In the genomic region with DNA sequence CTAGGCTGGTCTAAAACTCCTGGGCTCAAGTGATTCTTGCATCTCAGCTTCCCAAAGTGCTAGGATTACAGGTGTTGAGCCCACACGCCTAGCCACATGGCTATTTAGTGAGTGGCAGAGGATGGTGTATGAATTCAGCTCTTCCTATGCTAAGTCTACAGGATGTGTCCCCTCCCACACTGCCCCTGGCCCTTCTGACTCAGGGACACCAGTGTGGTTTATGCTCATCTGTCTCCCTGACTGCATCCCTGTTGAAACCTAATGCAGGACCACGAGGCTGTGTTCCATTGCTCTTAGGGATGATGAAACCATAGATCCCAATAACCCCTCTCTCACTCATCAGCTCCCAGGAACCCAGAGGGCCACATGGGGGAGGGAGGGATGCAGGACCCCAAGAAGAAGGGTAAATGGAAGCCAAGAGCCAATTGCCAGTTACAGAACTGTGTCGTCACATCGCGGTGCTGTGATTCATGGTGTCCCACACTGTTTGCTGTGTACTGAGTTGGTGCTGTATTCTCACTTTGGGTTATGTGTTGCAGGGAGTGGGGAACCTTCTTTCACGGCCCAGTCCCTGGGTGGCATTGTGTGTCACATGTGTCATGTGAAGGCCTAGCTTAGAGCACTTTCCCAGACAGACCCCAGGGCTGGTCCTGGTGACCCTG, we compare ENCODE assay signal across 24 cellular contexts.
DNase-seq lines count a peak whose midpoint lies in the region; ATAC-seq and TF ChIP-seq lines count a peak whose summit lies in the region.
"Had no signal": no experiment of that assay in that cellular context is flagged by ENCODE, and none has a peak within 500 bp of the region (broad histone marks: within the 10 kb centered on the region; RNA-seq: fewer than 3 reads in every experiment).

No MANE protein-coding gene starts in this region.

- H3K4me1 ChIP-seq in endodermal cell (ENCODE audit: control insufficient read depth, insufficient read depth, low read length): peaks cover 5% of the 10 kb centered on the region
- no peaks in the 10 kb centered on the region for H3K4me1 ChIP-seq in OCI-LY7 (ENCODE audit: insufficient read depth, low read length, poor library complexity, severe bottlenecking)
- H3K4me1 ChIP-seq: Peyer's patch had no signal

- no TSS peak for BruUV-seq in OCI-LY7 (replicated peaks; lab: Mats Ljungman, UMichigan)

- H3K4me3 ChIP-seq in endodermal cell (ENCODE audit: low read length) (no peak overlapping the region), OCI-LY7 (ENCODE audit: low read depth, low read length, poor library complexity, severe bottlenecking) (no peak overlapping the region)
- H3K4me3 ChIP-seq: gastroesophageal sphincter, Peyer's patch, tibial nerve had no signal

- 91 to 93% methylated on average over 4 to 6 of the region's 6 CpGs for WGBS in endodermal cell (ENCODE audit: insufficient coverage in 1 of 2, insufficient read length in 1 of 2), 2 experiments

- TF ChIP-seq CTCF in activated CD8-positive, alpha-beta T cell treated with anti-CD3 and anti-CD28 coated beads for 36 hours (IDR thresholded peaks at IDR 0.05): no peak
- TF ChIP-seq CTCF in endodermal cell (conservative IDR thresholded peaks at IDR 0.05) (no peak), OCI-LY7 (conservative IDR thresholded peaks at IDR 0.05; ENCODE audit: low read length) (no peak)

- no peaks in the 10 kb centered on the region for H3K27me3 ChIP-seq in endodermal cell (ENCODE audit: control insufficient read depth, insufficient read depth, low read length, poor library complexity, severe bottlenecking)
- H3K27me3 ChIP-seq: gastroesophageal sphincter, Peyer's patch, tibial nerve had no signal

- no peaks in the 10 kb centered on the region for H3K36me3 Mint-ChIP-seq in activated CD8-positive, alpha-beta T cell treated with anti-CD3 and anti-CD28 coated beads for 36 hours (ENCODE audit: low read depth)
- H3K36me3 Mint-ChIP-seq in activated CD8-positive, alpha-beta T cell treated with anti-CD3 and anti-CD28 coated beads, Interleukin-2, amount 10 ng/mL, durations not matched to agents 7 days and 5 days (ENCODE audit: low read depth): no peaks in the 10 kb centered on the region
- no peaks in the 10 kb centered on the region for H3K36me3 Mint-ChIP-seq in endodermal cell (ENCODE audit: low read depth)
- H3K36me3 Mint-ChIP-seq: CD8-positive, alpha-beta memory T cell; memory B cell had no signal

- CTCF ChIA-PET in activated CD8-positive, alpha-beta T cell treated with anti-CD3 and anti-CD28 coated beads for 36 hours (lab: Charles Lee): interaction anchor here (1.1 kb wide), 1 partner anchor 36 kb away, joined by 3 read pairs; no protein-coding TSS in a partner anchor
- CTCF ChIA-PET in activated CD8-positive, alpha-beta T cell treated with anti-CD3 and anti-CD28 coated beads, Interleukin-2, amount 10 ng/mL, durations not matched to agents 7 days and 5 days (lab: Charles Lee): no interaction called here
- CTCF ChIA-PET in OCI-LY7 (lab: Charles Lee; ENCODE audit: unreplicated experiment): no interaction called here

- H4K20me1 ChIP-seq in OCI-LY7 (ENCODE audit: insufficient read depth, low read length): no peaks in the 10 kb centered on the region

- no peak overlapping the region for H3K9ac ChIP-seq in endodermal cell (ENCODE audit: extremely low read depth, low read length, poor library complexity, severe bottlenecking)

- H3K79me2 ChIP-seq in OCI-LY7 (ENCODE audit: insufficient read depth, low read depth, low read length): no peaks in the 10 kb centered on the region

- H3K9me2 ChIP-seq in OCI-LY7 (ENCODE audit: insufficient read depth, low read length): no peaks in the 10 kb centered on the region

- no peak overlapping the region for H3K4me2 ChIP-seq in OCI-LY7 (ENCODE audit: low read length)

- ATAC-seq in activated CD8-positive, alpha-beta T cell treated with anti-CD3 and anti-CD28 coated beads for 36 hours: peak; percentile 72
- ATAC-seq in activated CD8-positive, alpha-beta T cell treated with anti-CD3 and anti-CD28 coated beads, Interleukin-2, amount 10 ng/mL, durations not matched to agents 7 days and 5 days: no peak
- peak; percentile 53 for ATAC-seq in stimulated activated naive CD8-positive, alpha-beta T cell treated with anti-CD3 and anti-CD28 coated beads, Interleukin-15, amount 100 ng/mL, for 72 hours
- ATAC-seq in stimulated activated naive CD8-positive, alpha-beta T cell treated with anti-CD3 and anti-CD28 coated beads, Interleukin-15, Interleukin-2, amounts not matched to agents 100 U/mL and 50 U/mL, for 24 hours: no peak
- ATAC-seq: gastroesophageal sphincter had no signal

- H3K9me3 Mint-ChIP-seq in activated CD8-positive, alpha-beta T cell treated with anti-CD3 and anti-CD28 coated beads for 36 hours: no peaks in the 10 kb centered on the region
- H3K9me3 Mint-ChIP-seq in activated CD8-positive, alpha-beta T cell treated with anti-CD3 and anti-CD28 coated beads, Interleukin-2, amount 10 ng/mL, durations not matched to agents 7 days and 5 days (ENCODE audit: insufficient read depth): no peaks in the 10 kb centered on the region
- no peaks in the 10 kb centered on the region for H3K9me3 Mint-ChIP-seq in stimulated activated naive CD8-positive, alpha-beta T cell treated with anti-CD3 and anti-CD28 coated beads, Interleukin-15, amount 100 ng/mL, for 72 hours
- peaks cover 17% of the 10 kb centered on the region for H3K9me3 Mint-ChIP-seq in endodermal cell
- H3K9me3 Mint-ChIP-seq: activated B cell treated with CpG ODN at 0.5 μM for 24 hours; CD8-positive, alpha-beta memory T cell; stimulated activated naive CD8-positive, alpha-beta T cell treated with anti-CD3 and anti-CD28 coated beads, Interleukin-15, Interleukin-2, amounts not matched to agents 100 ng/mL and 50 ng/mL, for 24 hours had no signal

- intact Hi-C loops in activated CD8-positive, alpha-beta T cell treated with anti-CD3 and anti-CD28 coated beads for 36 hours (cut with micrococcal nuclease): no loop called here
- intact Hi-C loops in OCI-LY7 (cut with micrococcal nuclease; ENCODE audit: unreplicated experiment): no loop called here

- H3K9me3 ChIP-seq in endodermal cell (ENCODE audit: control insufficient read depth, low read length) (peaks cover 14% of the 10 kb centered on the region), OCI-LY7 (ENCODE audit: low read length) (no peaks in the 10 kb centered on the region)
- H3K9me3 ChIP-seq: gastroesophageal sphincter, Peyer's patch, tibial nerve had no signal

- H3K4me3 Mint-ChIP-seq in activated CD8-positive, alpha-beta T cell treated with anti-CD3 and anti-CD28 coated beads for 36 hours: no peak overlapping the region
- no peak overlapping the region for H3K4me3 Mint-ChIP-seq in activated CD8-positive, alpha-beta T cell treated with anti-CD3 and anti-CD28 coated beads, Interleukin-2, amount 10 ng/mL, durations not matched to agents 7 days and 5 days
- H3K4me3 Mint-ChIP-seq in stimulated activated naive CD8-positive, alpha-beta T cell treated with anti-CD3 and anti-CD28 coated beads, Interleukin-15, amount 100 ng/mL, for 72 hours: no peak overlapping the region
- H3K4me3 Mint-ChIP-seq in endodermal cell: no peak overlapping the region
- H3K4me3 Mint-ChIP-seq: activated B cell treated with CpG ODN at 0.5 μM for 24 hours; B cell; CD8-positive, alpha-beta memory T cell; memory B cell; stimulated activated naive CD8-positive, alpha-beta T cell treated with anti-CD3 and anti-CD28 coated beads, Interleukin-15, Interleukin-2, amounts not matched to agents 100 ng/mL and 50 ng/mL, for 24 hours had no signal

- H3K27ac Mint-ChIP-seq in activated CD8-positive, alpha-beta T cell treated with anti-CD3 and anti-CD28 coated beads for 36 hours: no peak overlapping the region
- no peak overlapping the region for H3K27ac Mint-ChIP-seq in activated CD8-positive, alpha-beta T cell treated with anti-CD3 and anti-CD28 coated beads, Interleukin-2, amount 10 ng/mL, durations not matched to agents 7 days and 5 days
- no peak overlapping the region for H3K27ac Mint-ChIP-seq in stimulated activated naive CD8-positive, alpha-beta T cell treated with anti-CD3 and anti-CD28 coated beads, Interleukin-15, amount 100 ng/mL, for 72 hours
- no peak overlapping the region for H3K27ac Mint-ChIP-seq in endodermal cell
- H3K27ac Mint-ChIP-seq: activated B cell treated with CpG ODN at 0.5 μM for 24 hours; B cell; memory B cell; stimulated activated naive CD8-positive, alpha-beta T cell treated with anti-CD3 and anti-CD28 coated beads, Interleukin-15, Interleukin-2, amounts not matched to agents 100 ng/mL and 50 ng/mL, for 24 hours had no signal

- H3K27ac ChIP-seq in endodermal cell (ENCODE audit: low read depth, low read length) (no peak overlapping the region), OCI-LY7 (ENCODE audit: low read depth, low read length, poor library complexity, severe bottlenecking) (no peak overlapping the region)
- H3K27ac ChIP-seq: HL-60, Peyer's patch, tibial nerve had no signal

- no peaks in the 10 kb centered on the region for H3K4me1 Mint-ChIP-seq in activated CD8-positive, alpha-beta T cell treated with anti-CD3 and anti-CD28 coated beads for 36 hours (ENCODE audit: low read depth)
- H3K4me1 Mint-ChIP-seq in activated CD8-positive, alpha-beta T cell treated with anti-CD3 and anti-CD28 coated beads, Interleukin-2, amount 10 ng/mL, durations not matched to agents 7 days and 5 days (ENCODE audit: low read depth): no peaks in the 10 kb centered on the region
- no peaks in the 10 kb centered on the region for H3K4me1 Mint-ChIP-seq in stimulated activated naive CD8-positive, alpha-beta T cell treated with anti-CD3 and anti-CD28 coated beads, Interleukin-15, amount 100 ng/mL, for 72 hours
- peaks cover 17% of the 10 kb centered on the region for H3K4me1 Mint-ChIP-seq in endodermal cell
- H3K4me1 Mint-ChIP-seq: activated B cell treated with CpG ODN at 0.5 μM for 24 hours; B cell; CD8-positive, alpha-beta memory T cell; memory B cell had no signal

- peak; percentile 37 for DNase-seq in activated CD8-positive, alpha-beta T cell treated with anti-CD3 and anti-CD28 coated beads for 36 hours
- no peak for DNase-seq in activated CD8-positive, alpha-beta T cell treated with anti-CD3 and anti-CD28 coated beads, Interleukin-2, amount 10 ng/mL, durations not matched to agents 7 days and 5 days
- no peak for DNase-seq in stimulated activated naive CD8-positive, alpha-beta T cell treated with anti-CD3 and anti-CD28 coated beads, Interleukin-15, amount 100 ng/mL, for 72 hours
- DNase-seq in stimulated activated naive CD8-positive, alpha-beta T cell treated with anti-CD3 and anti-CD28 coated beads, Interleukin-15, Interleukin-2, amounts not matched to agents 100 U/mL and 50 U/mL, for 24 hours: no peak
- DNase-seq in endodermal cell: peak; percentile 37
- no peak for DNase-seq in ureter (ENCODE audit: low spot score)
- no peak for DNase-seq in GOT3 (lab: John Stamatoyannopoulos, UW)
- no peak for DNase-seq in OCI-LY7 (ENCODE audit: low spot score)
- DNase-seq: activated B cell treated with CpG ODN at 0.5 μM for 24 hours; CD8-positive, alpha-beta memory T cell; hippocampal formation; NCI-H1092; NCI-H1694 treated with DMSO at 0.1 percent for 48 hours; NCI-H2171 treated with DMSO at 0.1 percent for 48 hours; NCI-H524; SW 1271 had no signal

- no peak overlapping the region for H2AFZ ChIP-seq in OCI-LY7 (ENCODE audit: low read length)

- H3K27me3 Mint-ChIP-seq in activated CD8-positive, alpha-beta T cell treated with anti-CD3 and anti-CD28 coated beads for 36 hours: no peaks in the 10 kb centered on the region
- H3K27me3 Mint-ChIP-seq in activated CD8-positive, alpha-beta T cell treated with anti-CD3 and anti-CD28 coated beads, Interleukin-2, amount 10 ng/mL, durations not matched to agents 7 days and 5 days (ENCODE audit: low read depth): peaks cover 4% of the 10 kb centered on the region
- H3K27me3 Mint-ChIP-seq in stimulated activated naive CD8-positive, alpha-beta T cell treated with anti-CD3 and anti-CD28 coated beads, Interleukin-15, amount 100 ng/mL, for 72 hours: no peaks in the 10 kb centered on the region
- peaks cover 2% of the 10 kb centered on the region for H3K27me3 Mint-ChIP-seq in endodermal cell (ENCODE audit: insufficient read depth)
- H3K27me3 Mint-ChIP-seq: progenitor cell of endocrine pancreas; stimulated activated naive CD8-positive, alpha-beta T cell treated with anti-CD3 and anti-CD28 coated beads, Interleukin-15, Interleukin-2, amounts not matched to agents 100 ng/mL and 50 ng/mL, for 24 hours had no signal

- POLR2A ChIA-PET in activated CD8-positive, alpha-beta T cell treated with anti-CD3 and anti-CD28 coated beads for 36 hours (lab: Charles Lee): no interaction called here
- POLR2A ChIA-PET in activated CD8-positive, alpha-beta T cell treated with anti-CD3 and anti-CD28 coated beads, Interleukin-2, amount 10 ng/mL, durations not matched to agents 7 days and 5 days (lab: Charles Lee): no interaction called here
- POLR2A ChIA-PET in OCI-LY7 (lab: Charles Lee): interaction anchor here (0.5 to 0.6 kb wide), 2 partner anchors 235 to 724 kb away, joined by 3 read pairs; no protein-coding TSS in a partner anchor

- H3K36me3 ChIP-seq in endodermal cell (ENCODE audit: control insufficient read depth, insufficient read depth, low read length) (no peaks in the 10 kb centered on the region), OCI-LY7 (ENCODE audit: insufficient read depth, low read length) (no peaks in the 10 kb centered on the region)
- H3K36me3 ChIP-seq: gastroesophageal sphincter, Peyer's patch, tibial nerve had no signal

Comparison
In these comparisons a context has a peak if more than half of its experiments do, and no peak if none do; other contexts are left out.
1. ATAC-seq: peak in activated CD8-positive, alpha-beta T cell treated with anti-CD3 and anti-CD28 coated beads for 36 hours (single experiment) and stimulated activated naive CD8-positive, alpha-beta T cell treated with anti-CD3 and anti-CD28 coated beads, Interleukin-15, amount 100 ng/mL, for 72 hours (single experiment); none in activated CD8-positive, alpha-beta T cell treated with anti-CD3 and anti-CD28 coated beads, Interleukin-2, amount 10 ng/mL, durations not matched to agents 7 days and 5 days (single experiment) and stimulated activated naive CD8-positive, alpha-beta T cell treated with anti-CD3 and anti-CD28 coated beads, Interleukin-15, Interleukin-2, amounts not matched to agents 100 U/mL and 50 U/mL, for 24 hours (single experiment).
2. DNase-seq: peak in activated CD8-positive, alpha-beta T cell treated with anti-CD3 and anti-CD28 coated beads for 36 hours (single experiment) and endodermal cell (single experiment); none in activated CD8-positive, alpha-beta T cell treated with anti-CD3 and anti-CD28 coated beads, Interleukin-2, amount 10 ng/mL, durations not matched to agents 7 days and 5 days (single experiment), stimulated activated naive CD8-positive, alpha-beta T cell treated with anti-CD3 and anti-CD28 coated beads, Interleukin-15, amount 100 ng/mL, for 72 hours (0 of 2), stimulated activated naive CD8-positive, alpha-beta T cell treated with anti-CD3 and anti-CD28 coated beads, Interleukin-15, Interleukin-2, amounts not matched to agents 100 U/mL and 50 U/mL, for 24 hours (single experiment), ureter (single experiment), GOT3 (single experiment) and OCI-LY7 (single experiment).